In the genomic region with DNA sequence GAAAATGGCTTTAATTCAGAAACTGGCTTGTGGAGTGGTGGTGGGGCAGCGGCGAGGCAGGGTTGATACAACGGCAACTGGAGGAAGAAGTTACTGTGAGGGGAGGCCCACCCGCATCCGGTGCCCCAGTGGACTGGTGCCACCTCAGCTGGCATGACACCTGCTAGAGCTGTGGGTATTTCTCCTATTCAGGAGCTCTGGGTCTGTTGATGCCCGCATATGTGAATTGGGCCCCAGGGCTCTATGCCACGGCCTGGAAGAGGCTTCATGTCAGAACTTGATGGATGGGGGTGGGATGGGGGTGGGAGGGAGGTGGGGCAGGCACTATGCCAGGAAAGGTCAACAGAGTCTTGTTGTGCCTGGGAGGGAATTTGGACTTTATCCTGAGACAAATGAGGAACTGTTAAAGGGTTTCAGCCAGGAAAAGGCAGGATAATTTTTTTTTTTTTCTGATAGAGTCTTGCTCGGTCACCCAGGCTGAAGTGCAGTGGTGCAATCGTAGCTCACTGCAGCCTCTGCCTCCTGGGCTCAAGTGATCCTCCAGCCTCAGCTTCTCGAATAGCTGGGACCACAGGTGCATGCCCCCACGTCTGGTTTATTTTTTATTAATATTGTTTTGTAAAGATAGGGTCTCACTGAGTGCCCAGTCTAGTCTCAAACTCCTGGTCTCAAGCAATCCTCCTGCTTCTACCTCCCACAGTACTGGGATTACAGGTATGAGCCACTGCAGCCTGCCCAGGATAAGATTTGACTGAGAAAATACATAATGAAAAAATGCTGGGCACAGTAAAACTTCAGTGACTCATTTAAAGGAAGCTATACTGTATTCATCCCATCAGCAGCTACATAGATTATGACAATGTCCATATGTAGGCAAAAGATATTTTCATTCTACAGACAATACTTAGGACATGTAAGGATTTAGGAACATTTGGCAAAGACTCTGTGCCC, we compare ENCODE assay signal across 11 cellular contexts. TPM values are rescaled to one million over a fixed set of nuclear protein-coding genes. Genes with fewer than 3 reads are reported as not detected.
DNase-seq lines count a peak whose midpoint lies in the region; ATAC-seq and TF ChIP-seq lines count a peak whose summit lies in the region.
"Had no signal": no experiment of that assay in that cellular context is flagged by ENCODE, and none has a peak within 500 bp of the region (broad histone marks: within the 10 kb centered on the region; RNA-seq: fewer than 3 reads in every experiment).

No MANE protein-coding gene starts in this region.

- ATAC-seq in upper lobe of right lung (peak; percentile 48), HG03095 (IDR thresholded peaks at IDR 0.05; ENCODE audit: unreplicated experiment) (no peak)
- ATAC-seq: GM12878 had no signal

- H4K8ac ChIP-seq in mesenchymal stem cell (ENCODE audit: low read length): no peak overlapping the region

- no peak overlapping the region for H2BK5ac ChIP-seq in mesenchymal stem cell (ENCODE audit: low read depth, low read length, poor library complexity, severe bottlenecking)

- H3K4me1 ChIP-seq in mesenchymal stem cell (ENCODE audit: control insufficient read depth, insufficient read depth, low read depth, low read length) (peaks cover 14% of the 10 kb centered on the region), upper lobe of right lung (no peaks in the 10 kb centered on the region)

- H3K9ac ChIP-seq in mesenchymal stem cell (ENCODE audit: low read length): no peak overlapping the region

- H3K36me3 ChIP-seq in mesenchymal stem cell (ENCODE audit: control insufficient read depth in 1 of 2, insufficient read depth in 2 of 2, low read depth in 1 of 2, low read length in 2 of 2) (no peaks in the 10 kb centered on the region), upper lobe of right lung (no peaks in the 10 kb centered on the region)
- H3K36me3 ChIP-seq: right atrium auricular region had no signal

- H3K4me3 ChIP-seq in mesenchymal stem cell (ENCODE audit: insufficient read depth in 1 of 2, low read depth in 1 of 2, low read length in 2 of 2) (no peak overlapping the region), upper lobe of right lung (no peak overlapping the region)
- H3K4me3 ChIP-seq: GM12878, right atrium auricular region had no signal

- no peak overlapping the region for H3K4me3 Mint-ChIP-seq in brain

- H3K4me1 Mint-ChIP-seq in brain: peaks cover 45% of the 10 kb centered on the region

- H2BK15ac ChIP-seq in mesenchymal stem cell (ENCODE audit: low read depth, poor library complexity, severe bottlenecking): no peak overlapping the region

- H2BK120ac ChIP-seq in mesenchymal stem cell (ENCODE audit: low read depth, low read length): no peak overlapping the region

- H3K4ac ChIP-seq in mesenchymal stem cell (ENCODE audit: low read depth in 1 of 2, low read length in 2 of 2): no peak overlapping the region

- H3K27ac ChIP-seq in mesenchymal stem cell (ENCODE audit: low read length, poor library complexity, severe bottlenecking) (no peak overlapping the region), upper lobe of right lung (no peak overlapping the region)

- TF ChIP-seq CTCF in brain (conservative IDR thresholded peaks at IDR 0.05): no peak
- no peak for TF ChIP-seq CTCF in upper lobe of right lung (IDR thresholded peaks at IDR 0.05)

- H3K9me3 Mint-ChIP-seq in brain: no peaks in the 10 kb centered on the region

- DNase-seq in activated gamma-delta T cell treated with Interleukin-2 at 50 U/mL for 16 hours (peak; percentile 35), activated gamma-delta T cell (lab: John Stamatoyannopoulos, UW) (no peak), mesenchymal stem cell (no peak), upper lobe of right lung (peak; percentile 54), NCI-H2107 treated with DMSO at 0.1 percent for 48 hours (lab: John Stamatoyannopoulos, UW; ENCODE audit: unreplicated experiment) (no peak)
- no peak for DNase-seq in stimulated activated CD4-positive, alpha-beta T cell treated with anti-CD3 and anti-CD28 coated beads, Interleukin-2, amount 100 ng/mL, for 48 hours
- DNase-seq: NCI-H1417 treated with DMSO at 0.1 percent for 48 hours had no signal

- no peak overlapping the region for H3K18ac ChIP-seq in mesenchymal stem cell (ENCODE audit: low read depth in 1 of 2, low read length in 2 of 2)

- peak overlapping the region; percentile 67 for H2AK5ac ChIP-seq in mesenchymal stem cell (ENCODE audit: low read length, severe bottlenecking)

- H3K27me3 ChIP-seq in mesenchymal stem cell (ENCODE audit: control insufficient read depth in 1 of 2, insufficient read depth in 1 of 2, low read length in 2 of 2): no peaks in the 10 kb centered on the region
- no peaks in the 10 kb centered on the region for H3K27me3 ChIP-seq in upper lobe of right lung
- H3K27me3 ChIP-seq: right atrium auricular region had no signal

- peaks cover 2% of the 10 kb centered on the region for H3K27me3 Mint-ChIP-seq in brain

- no peak overlapping the region for H2BK12ac ChIP-seq in mesenchymal stem cell (ENCODE audit: low read length in 2 of 2)

- H4K91ac ChIP-seq in mesenchymal stem cell (ENCODE audit: low read length): no peak overlapping the region

- no peak overlapping the region for H3K23ac ChIP-seq in mesenchymal stem cell (ENCODE audit: low read length in 2 of 2)

- peak overlapping the region in 3 of 5 experiments; percentile 26 to 59 (median 53) for H3K27ac Mint-ChIP-seq in brain

- no peaks in the 10 kb centered on the region for H3K36me3 Mint-ChIP-seq in brain

- no peak overlapping the region for H3K4me2 ChIP-seq in mesenchymal stem cell (ENCODE audit: low read length, poor library complexity, severe bottlenecking)

- intact Hi-C loops in upper lobe of right lung (cut with DNase I): no loop called here

- H3K9me3 ChIP-seq in mesenchymal stem cell (ENCODE audit: control insufficient read depth, low read length): no peaks in the 10 kb centered on the region
- no peaks in the 10 kb centered on the region for H3K9me3 ChIP-seq in upper lobe of right lung
- H3K9me3 ChIP-seq: right atrium auricular region had no signal

- no peak overlapping the region for H2AFZ ChIP-seq in mesenchymal stem cell (ENCODE audit: low read depth, low read length)

- H3K79me1 ChIP-seq in mesenchymal stem cell (replicated peaks; ENCODE audit: low read length, poor library complexity, severe bottlenecking): no peaks in the 10 kb centered on the region

- no peak overlapping the region for H3K14ac ChIP-seq in mesenchymal stem cell (ENCODE audit: low read length in 2 of 2)

- WGBS in mesenchymal stem cell: 91% methylated on average over 10 of the region's 11 CpGs

RNA-seq across cellular contexts. Expression of gene SH2D6, which starts 52.6 kb away (rescaled TPM):
- polyA plus RNA-seq in brain (ENCODE audit: insufficient read depth, low read depth, low replicate concordance): 1.8 TPM
- not detected for polyA plus RNA-seq in mesenchymal stem cell (2013, experiment 1 of 2)
- 0.14 TPM for polyA plus RNA-seq in mesenchymal stem cell (2013, experiment 2 of 2)
- 1.0 TPM for total RNA-seq in upper lobe of right lung
- total RNA-seq: right atrium auricular region had no signal

Comparison
In these comparisons a context has a peak if more than half of its experiments do, and no peak if none do; other contexts are left out.
1. DNase-seq: peak in activated gamma-delta T cell treated with Interleukin-2 at 50 U/mL for 16 hours (single experiment) and upper lobe of right lung (single experiment); none in activated gamma-delta T cell (single experiment), mesenchymal stem cell (single experiment), stimulated activated CD4-positive, alpha-beta T cell treated with anti-CD3 and anti-CD28 coated beads, Interleukin-2, amount 100 ng/mL, for 48 hours (0 of 2) and NCI-H2107 treated with DMSO at 0.1 percent for 48 hours (single experiment).